ENCODE assay signal across 17 cellular contexts in the genomic region with DNA sequence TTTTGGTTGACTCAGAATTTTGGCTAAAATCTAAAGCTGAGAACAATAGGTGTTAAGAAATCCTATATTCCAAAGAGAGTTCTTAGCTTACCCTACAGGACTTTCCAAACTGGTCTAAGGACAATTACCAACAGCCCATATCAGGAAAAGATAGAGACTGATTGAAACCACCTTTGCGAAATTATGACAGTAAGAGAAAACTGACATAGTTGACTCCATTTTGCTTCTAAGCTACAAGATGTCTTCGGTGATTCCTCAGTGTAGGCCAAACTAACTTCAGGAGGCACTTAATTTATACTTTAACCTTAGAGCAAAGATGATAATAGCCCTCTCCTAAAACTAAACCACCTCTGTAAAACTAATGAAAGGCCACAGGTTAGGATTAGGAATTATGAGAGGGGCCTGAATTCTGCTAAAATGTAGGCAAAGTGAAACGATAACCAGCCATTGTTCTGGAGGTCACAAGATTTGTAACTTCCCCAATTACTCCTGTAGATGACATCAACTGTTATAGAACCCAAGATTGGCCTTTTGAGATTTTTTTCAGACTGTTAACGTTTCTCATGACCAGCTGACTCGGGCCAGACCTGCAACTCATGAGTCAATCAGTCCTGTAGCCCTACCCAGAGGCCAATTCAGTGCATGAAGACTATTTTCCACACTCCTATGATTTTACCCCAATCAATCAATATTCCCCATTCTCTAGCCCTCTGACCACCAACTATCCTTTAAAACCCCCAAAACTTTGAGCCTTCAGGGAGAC. TPM values are rescaled to one million over a fixed set of nuclear protein-coding genes. Genes with fewer than 3 reads are reported as not detected.
DNase-seq lines count a peak whose midpoint lies in the region; ATAC-seq and TF ChIP-seq lines count a peak whose summit lies in the region.
"Had no signal": no experiment of that assay in that cellular context is flagged by ENCODE, and none has a peak within 500 bp of the region (broad histone marks: within the 10 kb centered on the region; RNA-seq: fewer than 3 reads in every experiment).

No MANE protein-coding gene starts in this region.

- peak; percentile 52 for TF ChIP-seq CTCF in OCI-LY3 (IDR thresholded peaks at IDR 0.05; ENCODE audit: low read depth, low read length)
- TF ChIP-seq CTCF in upper lobe of right lung (IDR thresholded peaks at IDR 0.05): no peak
- TF ChIP-seq CTCF in MCF 10A (IDR thresholded peaks at IDR 0.05; ENCODE audit: unreplicated experiment): no peak

- POLR2A ChIA-PET in MCF 10A (lab: Yijun Ruan, JAX): no interaction called here

- H3K4me1 ChIP-seq in OCI-LY3 (ENCODE audit: low read length): peaks cover 34% of the 10 kb centered on the region
- H3K4me1 ChIP-seq in upper lobe of right lung: no peaks in the 10 kb centered on the region
- H3K4me1 ChIP-seq: breast epithelium, thyroid gland had no signal

- H3K27ac ChIP-seq in OCI-LY3 (ENCODE audit: low read length) (peak overlapping the region; percentile 13), upper lobe of right lung (no peak overlapping the region)
- H3K27ac ChIP-seq: breast epithelium, SK-N-MC, thyroid gland had no signal

- no peak for DNase-seq in activated T-cell treated with anti-CD3 and anti-CD28 coated beads, Interleukin-2, amount 50 U/mL, for 72 hours
- no peak for DNase-seq in activated T-cell treated with anti-CD3 and anti-CD28 coated beads, Interleukin-2, amount 50 U/mL, for 1 hour
- DNase-seq in upper lobe of right lung (no peak), COLO829 (ENCODE audit: low spot score) (no peak), MCF 10A (ENCODE audit: unreplicated experiment) (no peak), AG08395 (ENCODE audit: low spot score) (no peak)
- DNase-seq: activated naive CD4-positive, alpha-beta T cell treated with anti-CD3 and anti-CD28 coated beads, Interleukin-2, amount 10 ng/mL, durations not matched to agents 7 days and 5 days; NCI-H146; NCI-H345; nucleus accumbens; stimulated activated CD4-positive, alpha-beta T cell treated with anti-CD3 and anti-CD28 coated beads, Interleukin-2, amount 100 ng/mL, for 24 hours; thyroid gland had no signal

- H3K27ac Mint-ChIP-seq in activated T-cell treated with anti-CD3 and anti-CD28 coated beads, Interleukin-2, amount 50 U/mL, for 72 hours: no peak overlapping the region
- no peak overlapping the region for H3K27ac Mint-ChIP-seq in MCF 10A (ENCODE audit: low read depth, unreplicated experiment)
- H3K27ac Mint-ChIP-seq: activated naive CD4-positive, alpha-beta T cell treated with anti-CD3 and anti-CD28 coated beads, Interleukin-2, amount 10 ng/mL, durations not matched to agents 7 days and 5 days had no signal

- H3K36me3 ChIP-seq in OCI-LY3 (replicated peaks; ENCODE audit: low read depth, low read length) (no peaks in the 10 kb centered on the region), upper lobe of right lung (no peaks in the 10 kb centered on the region)
- H3K36me3 ChIP-seq: breast epithelium, thyroid gland had no signal

- intact Hi-C loops in upper lobe of right lung (cut with DNase I) (loop anchor here (10.0 kb wide), 1 partner anchor 78 kb away; no protein-coding TSS in a partner anchor), MCF 10A (cut with micrococcal nuclease) (no loop called here)

- H2AFZ ChIP-seq in OCI-LY3 (ENCODE audit: low read depth, low read length): peak overlapping the region; percentile 87

- no TSS peak for BruUV-seq in MCF 10A (replicated peaks; lab: Mats Ljungman, UMichigan)

- CTCF ChIA-PET in MCF 10A (lab: Yijun Ruan, JAX): interaction anchor here (0.5 to 2.6 kb wide), 9 partner anchors 9 to 958 kb away, joined by 3 to 9 read pairs (median 3); partner anchors contain the start of gene M6PR

- no peaks in the 10 kb centered on the region for H3K79me2 ChIP-seq in OCI-LY3 (ENCODE audit: low read length)

- H3K9me3 ChIP-seq in OCI-LY3 (ENCODE audit: insufficient read depth, low read length): no peaks in the 10 kb centered on the region
- H3K9me3 ChIP-seq in upper lobe of right lung: no peaks in the 10 kb centered on the region
- H3K9me3 ChIP-seq: breast epithelium, thyroid gland had no signal

- H3K36me3 Mint-ChIP-seq in activated T-cell treated with anti-CD3 and anti-CD28 coated beads, Interleukin-2, amount 50 U/mL, for 72 hours (ENCODE audit: insufficient read depth in 2 of 2): peaks cover 4% of the 10 kb centered on the region in 2 donors
- no peaks in the 10 kb centered on the region for H3K36me3 Mint-ChIP-seq in MCF 10A (ENCODE audit: insufficient read depth, unreplicated experiment)

- H3K4me3 Mint-ChIP-seq in activated T-cell treated with anti-CD3 and anti-CD28 coated beads, Interleukin-2, amount 50 U/mL, for 72 hours: no peak overlapping the region
- no peak overlapping the region for H3K4me3 Mint-ChIP-seq in MCF 10A (ENCODE audit: unreplicated experiment)
- H3K4me3 Mint-ChIP-seq: activated naive CD4-positive, alpha-beta T cell treated with anti-CD3 and anti-CD28 coated beads, Interleukin-2, amount 10 ng/mL, durations not matched to agents 7 days and 5 days had no signal

- peaks cover 0 to 3% of the 10 kb centered on the region in 2 donors for H3K9me3 Mint-ChIP-seq in activated T-cell treated with anti-CD3 and anti-CD28 coated beads, Interleukin-2, amount 50 U/mL, for 72 hours
- H3K9me3 Mint-ChIP-seq in MCF 10A (ENCODE audit: unreplicated experiment): no peaks in the 10 kb centered on the region

- H3K4me1 Mint-ChIP-seq in activated T-cell treated with anti-CD3 and anti-CD28 coated beads, Interleukin-2, amount 50 U/mL, for 72 hours (ENCODE audit: low read depth): peaks cover 24% of the 10 kb centered on the region
- H3K4me1 Mint-ChIP-seq in MCF 10A (ENCODE audit: insufficient read depth, unreplicated experiment): no peaks in the 10 kb centered on the region

- no peaks in the 10 kb centered on the region for H4K20me1 ChIP-seq in OCI-LY3 (ENCODE audit: insufficient read depth, low read length)

- H3K4me3 ChIP-seq in OCI-LY3 (ENCODE audit: low read length) (no peak overlapping the region), upper lobe of right lung (no peak overlapping the region)
- H3K4me3 ChIP-seq: breast epithelium, SK-N-MC, thyroid gland had no signal

- H3K9ac ChIP-seq in OCI-LY3 (ENCODE audit: low read length): no peak overlapping the region

- peak; percentile 26 to 35 for ATAC-seq in activated T-cell treated with anti-CD3 and anti-CD28 coated beads, Interleukin-2, amount 50 U/mL, for 72 hours (replicated peaks in 1 of 2)
- peak; percentile 36 for ATAC-seq in esophagus mucosa
- peak; percentile 74 for ATAC-seq in upper lobe of right lung
- ATAC-seq: sciatic nerve had no signal

- peak overlapping the region; percentile 12 for H3K4me2 ChIP-seq in OCI-LY3 (ENCODE audit: low read length)

- no peaks in the 10 kb centered on the region for H3K27me3 ChIP-seq in OCI-LY3 (ENCODE audit: low read depth, low read length)
- H3K27me3 ChIP-seq in upper lobe of right lung: no peaks in the 10 kb centered on the region
- H3K27me3 ChIP-seq: breast epithelium, thyroid gland had no signal

- H3K27me3 Mint-ChIP-seq in activated T-cell treated with anti-CD3 and anti-CD28 coated beads, Interleukin-2, amount 50 U/mL, for 72 hours (ENCODE audit: low read depth): no peaks in the 10 kb centered on the region
- H3K27me3 Mint-ChIP-seq in MCF 10A (ENCODE audit: insufficient read depth, unreplicated experiment): no peaks in the 10 kb centered on the region
- H3K27me3 Mint-ChIP-seq: activated naive CD4-positive, alpha-beta T cell treated with anti-CD3 and anti-CD28 coated beads, Interleukin-2, amount 10 ng/mL, durations not matched to agents 7 days and 5 days had no signal

RNA-seq across cellular contexts. Expression of gene KLRG1, which starts 43.0 kb away (rescaled TPM):
- 1 to 10 TPM; 2.5 to 5.5 TPM for total RNA-seq in activated T-cell treated with anti-CD3 and anti-CD28 coated beads, Interleukin-2, amount 50 U/mL, for 72 hours
- total RNA-seq in esophagus mucosa (0.48 TPM), upper lobe of right lung (3.3 TPM), MCF 10A (2022) (1.7 and 1.9 TPM in 2 replicates)
